ENCODE assay signal across 15 cellular contexts in genomic region chr3:172375206-172375850, GRCh38.
A peak's percentile ranks its signal among the peaks of the same experiment; 100 is the strongest.
DNase-seq lines count a peak whose midpoint lies in the region; ATAC-seq and TF ChIP-seq lines count a peak whose summit lies in the region.
"Had no signal": no experiment of that assay in that cellular context is flagged by ENCODE, and none has a peak within 500 bp of the region (broad histone marks: within the 10 kb centered on the region; RNA-seq: fewer than 3 reads in every experiment).

No MANE protein-coding gene starts in this region.

- peaks cover 21% of the 10 kb centered on the region for H3K36me3 ChIP-seq in GM23338 (ENCODE audit: insufficient read depth)
- H3K36me3 ChIP-seq in gastroesophageal sphincter = peaks cover 8 to 65% of the 10 kb centered on the region in 2 donors

- H3K27ac ChIP-seq in GM23338 (ENCODE audit: low read depth) (no peak overlapping the region), gastroesophageal sphincter (no peak overlapping the region)

- H3K4me3 ChIP-seq in GM23338 = no peak overlapping the region
- no peak overlapping the region for H3K4me3 ChIP-seq in gastroesophageal sphincter

- ATAC-seq in GM23338 (no peak), WTC11 (no peak), esophagus mucosa (no peak), gastroesophageal sphincter (no peak), GM18520 (IDR thresholded peaks at IDR 0.05; ENCODE audit: unreplicated experiment) (no peak)

- TF ChIP-seq POLR2A in gastroesophageal sphincter (IDR thresholded peaks at IDR 0.05) = no peak

- H2AFZ ChIP-seq in GM23338 = no peak overlapping the region

- H3K27ac Mint-ChIP-seq in GM23338 (peak overlapping the region; percentile 39; the same call in 1 of the 2 replicates), WTC11 (peak overlapping the region; percentile 26; the same call in 1 of the 2 replicates), nephron (peak overlapping the region in 2 of 3 experiments; percentile 21 to 67), progenitor cell of endocrine pancreas (peak overlapping the region; percentile 3)
- H3K27ac Mint-ChIP-seq: CD4-positive, alpha-beta T cell; IgD-negative memory B cell had no signal

- CTCF ChIA-PET in WTC11 (lab: Charles Lee) = interaction anchor here (1.0 kb wide), 1 partner anchor 34 kb away, joined by 3 read pairs; no protein-coding TSS in a partner anchor

- TF ChIP-seq CTCF in GM23338 (conservative IDR thresholded peaks at IDR 0.05; ENCODE audit: low read depth in 2 of 2) (no peak), WTC11 (IDR thresholded peaks at IDR 0.05) (no peak), nephron (IDR thresholded peaks at IDR 0.05; ENCODE audit: unreplicated experiment in 3 of 3) (no peak), progenitor cell of endocrine pancreas (IDR thresholded peaks at IDR 0.05; ENCODE audit: unreplicated experiment) (no peak), gastroesophageal sphincter (IDR thresholded peaks at IDR 0.05) (no peak)

- no peak overlapping the region for H3K4me3 Mint-ChIP-seq in GM23338
- H3K4me3 Mint-ChIP-seq in WTC11 = no peak overlapping the region
- H3K4me3 Mint-ChIP-seq in nephron = no peak overlapping the region
- H3K4me3 Mint-ChIP-seq in progenitor cell of endocrine pancreas (ENCODE audit: low read depth) = no peak overlapping the region
- H3K4me3 Mint-ChIP-seq: CD4-positive, alpha-beta T cell; IgD-negative memory B cell had no signal

- H3K4me2 ChIP-seq in GM23338 = no peak overlapping the region

- WGBS in gastroesophageal sphincter (ENCODE audit: low coverage in 1 of 2), 2 donors = 78 to 100% methylated on average over 3 of the region's 4 CpGs

- no peaks in the 10 kb centered on the region for H3K4me1 ChIP-seq in GM23338 (ENCODE audit: insufficient read depth)
- H3K4me1 ChIP-seq in gastroesophageal sphincter = peaks cover 0 to 17% (median 0%) of the 10 kb centered on the region in 3 donors
- H3K4me1 ChIP-seq: BE2C, Caco-2 had no signal

- H3K9me3 ChIP-seq in gastroesophageal sphincter = peaks cover 0 to 10% (median 2%) of the 10 kb centered on the region in 3 donors
- H3K9me3 ChIP-seq: BE2C, Caco-2 had no signal

- H4K20me1 ChIP-seq in GM23338 (replicated peaks; ENCODE audit: insufficient read depth) = no peaks in the 10 kb centered on the region

- POLR2A ChIA-PET in WTC11 (lab: Charles Lee) = no interaction called here

- H3K36me3 Mint-ChIP-seq in GM23338 (ENCODE audit: low read depth) (peaks cover 49% of the 10 kb centered on the region), WTC11 (peaks cover 55% of the 10 kb centered on the region), nephron (ENCODE audit: low read depth) (peaks cover 81% of the 10 kb centered on the region), progenitor cell of endocrine pancreas (ENCODE audit: insufficient read depth) (peaks cover 34% of the 10 kb centered on the region)

- no peaks in the 10 kb centered on the region for H3K27me3 ChIP-seq in GM23338 (ENCODE audit: insufficient read depth)
- no peaks in the 10 kb centered on the region for H3K27me3 ChIP-seq in gastroesophageal sphincter
- H3K27me3 ChIP-seq: BE2C had no signal

- DNase-seq in GM23338 (ENCODE audit: low spot score) = no peak
- no peak for DNase-seq in WTC11 (ENCODE audit: low spot score)
- no peak for DNase-seq in progenitor cell of endocrine pancreas (ENCODE audit: low spot score, unreplicated experiment)
- DNase-seq: ACHN; BE2C; C1 segment of cervical spinal cord; Caco-2; CD4-positive, alpha-beta T cell; HCEC 1CT; KBM-7 had no signal

- H3K4me1 Mint-ChIP-seq in GM23338 (peaks cover 3% of the 10 kb centered on the region; the same call in 2 of the 3 replicates), WTC11 (peaks cover 8% of the 10 kb centered on the region), nephron (peaks cover 24% of the 10 kb centered on the region), progenitor cell of endocrine pancreas (ENCODE audit: low read depth) (peaks cover 27% of the 10 kb centered on the region)
- H3K4me1 Mint-ChIP-seq: IgD-negative memory B cell had no signal

- H3K9me2 ChIP-seq in GM23338 (ENCODE audit: insufficient read depth) = no peaks in the 10 kb centered on the region

- H3K9me3 Mint-ChIP-seq in GM23338 = peaks cover 7% of the 10 kb centered on the region; the same call in 2 of the 3 replicates
- peaks cover 21% of the 10 kb centered on the region for H3K9me3 Mint-ChIP-seq in WTC11
- H3K9me3 Mint-ChIP-seq in nephron = peaks cover 23% of the 10 kb centered on the region
- no peaks in the 10 kb centered on the region for H3K9me3 Mint-ChIP-seq in progenitor cell of endocrine pancreas (ENCODE audit: low read depth)
- H3K9me3 Mint-ChIP-seq: CD4-positive, alpha-beta T cell had no signal

- H3K27me3 Mint-ChIP-seq in GM23338 (ENCODE audit: insufficient read depth, low read depth, poor library complexity) = no peaks in the 10 kb centered on the region
- no peaks in the 10 kb centered on the region for H3K27me3 Mint-ChIP-seq in WTC11 (ENCODE audit: low read depth)
- H3K27me3 Mint-ChIP-seq in nephron (ENCODE audit: low read depth) = no peaks in the 10 kb centered on the region
- H3K27me3 Mint-ChIP-seq in progenitor cell of endocrine pancreas = no peaks in the 10 kb centered on the region
- H3K27me3 Mint-ChIP-seq: CD4-positive, alpha-beta T cell; IgD-negative memory B cell had no signal

- no peaks in the 10 kb centered on the region for H3F3A ChIP-seq in GM23338 (replicated peaks; ENCODE audit: low read depth)

- H3K79me2 ChIP-seq in GM23338 (replicated peaks; ENCODE audit: insufficient read depth) = no peaks in the 10 kb centered on the region

- no peak for TF ChIP-seq EP300 in gastroesophageal sphincter (IDR thresholded peaks at IDR 0.05)

TF ChIP-seq in GM23338, 12 proteins besides CTCF, POLR2A, EP300 and RAD21:
- TF ChIP-seq EZH2 (IDR thresholded peaks at IDR 0.05; ENCODE audit: low read depth, unreplicated experiment) (no peak), POLR2AphosphoS5 (IDR thresholded peaks at IDR 0.05; ENCODE audit: low read depth) (no peak), EZH2phosphoT487 (IDR thresholded peaks at IDR 0.05; ENCODE audit: unreplicated experiment) (no peak)
- TF ChIP-seq, protein P1, sequence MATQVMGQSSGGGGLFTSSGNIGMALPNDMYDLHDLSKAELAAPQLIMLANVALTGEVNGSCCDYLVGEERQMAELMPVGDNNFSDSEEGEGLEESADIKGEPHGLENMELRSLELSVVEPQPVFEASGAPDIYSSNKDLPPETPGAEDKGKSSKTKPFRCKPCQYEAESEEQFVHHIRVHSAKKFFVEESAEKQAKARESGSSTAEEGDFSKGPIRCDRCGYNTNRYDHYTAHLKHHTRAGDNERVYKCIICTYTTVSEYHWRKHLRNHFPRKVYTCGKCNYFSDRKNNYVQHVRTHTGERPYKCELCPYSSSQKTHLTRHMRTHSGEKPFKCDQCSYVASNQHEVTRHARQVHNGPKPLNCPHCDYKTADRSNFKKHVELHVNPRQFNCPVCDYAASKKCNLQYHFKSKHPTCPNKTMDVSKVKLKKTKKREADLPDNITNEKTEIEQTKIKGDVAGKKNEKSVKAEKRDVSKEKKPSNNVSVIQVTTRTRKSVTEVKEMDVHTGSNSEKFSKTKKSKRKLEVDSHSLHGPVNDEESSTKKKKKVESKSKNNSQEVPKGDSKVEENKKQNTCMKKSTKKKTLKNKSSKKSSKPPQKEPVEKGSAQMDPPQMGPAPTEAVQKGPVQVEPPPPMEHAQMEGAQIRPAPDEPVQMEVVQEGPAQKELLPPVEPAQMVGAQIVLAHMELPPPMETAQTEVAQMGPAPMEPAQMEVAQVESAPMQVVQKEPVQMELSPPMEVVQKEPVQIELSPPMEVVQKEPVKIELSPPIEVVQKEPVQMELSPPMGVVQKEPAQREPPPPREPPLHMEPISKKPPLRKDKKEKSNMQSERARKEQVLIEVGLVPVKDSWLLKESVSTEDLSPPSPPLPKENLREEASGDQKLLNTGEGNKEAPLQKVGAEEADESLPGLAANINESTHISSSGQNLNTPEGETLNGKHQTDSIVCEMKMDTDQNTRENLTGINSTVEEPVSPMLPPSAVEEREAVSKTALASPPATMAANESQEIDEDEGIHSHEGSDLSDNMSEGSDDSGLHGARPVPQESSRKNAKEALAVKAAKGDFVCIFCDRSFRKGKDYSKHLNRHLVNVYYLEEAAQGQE (IDR thresholded peaks at IDR 0.05; ENCODE audit: unreplicated experiment) = no peak

TF ChIP-seq in WTC11, 78 proteins besides CTCF, POLR2A, EP300 and RAD21:
- TF ChIP-seq, protein P2, sequence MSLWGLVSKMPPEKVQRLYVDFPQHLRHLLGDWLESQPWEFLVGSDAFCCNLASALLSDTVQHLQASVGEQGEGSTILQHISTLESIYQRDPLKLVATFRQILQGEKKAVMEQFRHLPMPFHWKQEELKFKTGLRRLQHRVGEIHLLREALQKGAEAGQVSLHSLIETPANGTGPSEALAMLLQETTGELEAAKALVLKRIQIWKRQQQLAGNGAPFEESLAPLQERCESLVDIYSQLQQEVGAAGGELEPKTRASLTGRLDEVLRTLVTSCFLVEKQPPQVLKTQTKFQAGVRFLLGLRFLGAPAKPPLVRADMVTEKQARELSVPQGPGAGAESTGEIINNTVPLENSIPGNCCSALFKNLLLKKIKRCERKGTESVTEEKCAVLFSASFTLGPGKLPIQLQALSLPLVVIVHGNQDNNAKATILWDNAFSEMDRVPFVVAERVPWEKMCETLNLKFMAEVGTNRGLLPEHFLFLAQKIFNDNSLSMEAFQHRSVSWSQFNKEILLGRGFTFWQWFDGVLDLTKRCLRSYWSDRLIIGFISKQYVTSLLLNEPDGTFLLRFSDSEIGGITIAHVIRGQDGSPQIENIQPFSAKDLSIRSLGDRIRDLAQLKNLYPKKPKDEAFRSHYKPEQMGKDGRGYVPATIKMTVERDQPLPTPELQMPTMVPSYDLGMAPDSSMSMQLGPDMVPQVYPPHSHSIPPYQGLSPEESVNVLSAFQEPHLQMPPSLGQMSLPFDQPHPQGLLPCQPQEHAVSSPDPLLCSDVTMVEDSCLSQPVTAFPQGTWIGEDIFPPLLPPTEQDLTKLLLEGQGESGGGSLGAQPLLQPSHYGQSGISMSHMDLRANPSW (CRISPR knock-in tag; conservative IDR thresholded peaks at IDR 0.05; ENCODE audit: low read depth) = no peak
- no peak for TF ChIP-seq CBFB (CRISPR knock-in tag; IDR thresholded peaks at IDR 0.05; ENCODE audit: low read depth)
